In genomic region chr15:56361978-56362377, GRCh38 we compare ENCODE assay signal across 35 cellular contexts.
"Had no signal": no experiment of that assay in that cellular context is flagged by ENCODE, and none has a peak within 500 bp of the region (broad histone marks: within the 10 kb centered on the region; RNA-seq: fewer than 3 reads in every experiment).

No MANE protein-coding gene starts in this region.

- DNase-seq: Kasumi-1, MG63, MM.1S, MV-4-11, NCI-H1048, NCI-H1092, NCI-H1092 treated with DMSO at 0.1 percent for 48 hours, NCI-H1105, NCI-H1105 treated with DMSO at 0.1 percent for 48 hours, NCI-H1417, NCI-H1417 treated with DMSO at 0.1 percent for 48 hours, NCI-H1436, NCI-H1436 treated with DMSO at 0.1 percent for 48 hours, NCI-H146, NCI-H1694, NCI-H1694 treated with DMSO at 0.1 percent for 48 hours, NCI-H187, NCI-H187 treated with DMSO at 0.1 percent for 48 hours, NCI-H1930, NCI-H2029, NCI-H2029 treated with DMSO at 0.1 percent for 48 hours, NCI-H2081, NCI-H2081 treated with DMSO at 0.1 percent for 48 hours, NCI-H2107, NCI-H2171, NCI-H2171 treated with DMSO at 0.1 percent for 48 hours, NCI-H2227 treated with DMSO at 0.1 percent for 48 hours, NCI-H226, NCI-H345, NCI-H446, NCI-H446 treated with DMSO at 0.1 percent for 48 hours, NCI-H510A, NCI-H510A treated with DMSO at 0.1 percent for 48 hours, NCI-H524, NCI-H524 treated with DMSO at 0.1 percent for 48 hours had no signal

- H3K36me3 ChIP-seq: MG63 had no signal

- H3K4me3 ChIP-seq: MG63 had no signal

- H3K27me3 ChIP-seq: MG63 had no signal
